8 cellular contexts compared by ENCODE assay signal in the genomic region with DNA sequence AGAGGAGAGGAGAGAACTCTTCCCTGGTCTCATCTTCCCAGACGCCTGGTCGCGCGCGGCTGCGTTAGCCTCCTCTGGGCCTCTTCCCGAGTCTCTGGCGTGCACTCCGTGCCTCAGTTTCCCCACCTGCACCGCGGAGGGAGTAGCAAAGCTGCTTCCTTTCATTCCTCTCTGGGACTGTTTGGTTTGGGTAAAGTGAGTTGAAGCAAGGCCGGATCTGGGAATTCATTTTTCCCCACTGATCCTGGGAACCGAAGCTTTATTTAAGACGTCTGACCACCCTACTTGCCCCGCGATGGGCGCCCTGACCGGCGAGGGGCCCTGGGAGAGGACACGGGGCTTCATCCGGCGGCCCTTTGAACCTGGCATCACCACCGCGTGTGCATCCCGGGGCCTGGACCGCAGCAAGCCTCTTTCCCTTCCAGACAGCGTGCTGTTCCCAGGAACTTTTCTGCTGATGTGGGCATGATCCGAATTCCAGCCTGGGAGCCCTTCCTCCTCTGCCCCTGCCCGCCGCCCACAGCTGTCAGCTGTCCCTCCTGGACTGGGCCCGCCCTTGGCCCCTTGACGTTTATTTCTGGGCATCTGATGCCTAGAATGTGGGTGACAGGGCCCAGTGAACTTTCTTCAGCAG. TPM values are rescaled to one million over a fixed set of nuclear protein-coding genes. Genes with fewer than 3 reads are reported as not detected.
DNase-seq lines count a peak whose midpoint lies in the region; ATAC-seq, FAIRE-seq and TF ChIP-seq lines count a peak whose summit lies in the region.

No MANE protein-coding gene starts in this region.

- in situ Hi-C loops in HepG2 (cut with HindIII; ENCODE audit: extremely low pct_ligation_motif_present, low pct_unique_long_range_greater_than_20kb) = no loop called here

- intact Hi-C loops in Right ventricle myocardium inferior (cut with DNase I) = loop anchor here (5.0 kb wide), 1 partner anchor 282 kb away; a partner anchor contains a TSS
- intact Hi-C loops in cardiac septum (cut with DNase I) = loop anchor here (10.0 kb wide), 1 partner anchor 330 kb away; a partner anchor contains a TSS
- intact Hi-C loops in MCF 10A (cut with micrococcal nuclease) = loop anchor here (2.0 to 5.0 kb wide), 4 partner anchors 64 to 327 kb away; a partner anchor contains a TSS
- intact Hi-C loops in HepG2 (cut with micrococcal nuclease; ENCODE audit: unreplicated experiment) = loop anchor here (5.0 kb wide), 1 partner anchor 327 kb away; a partner anchor contains a TSS

- H3K9me3 ChIP-seq in HepG2 (ENCODE audit: low read length) = no peaks in the 10 kb centered on the region
- H3K9me3 ChIP-seq in thoracic aorta = no peaks in the 10 kb centered on the region

- H3K27ac ChIP-seq in HepG2 (ENCODE audit: extremely low read length, insufficient read depth, low read length) = no peak overlapping the region
- peak overlapping the region in 1 of 2 donors; percentile 16 for H3K27ac ChIP-seq in thoracic aorta

- H3K4me3 ChIP-seq in HepG2 (replicated peaks in 1 of 3; ENCODE audit: insufficient read depth in 1 of 3, low read depth in 2 of 3, low read length in 3 of 3) (peak overlapping the region; percentile 32 to 66 (median 49); a peak in 4 of 6 replicates), thoracic aorta (peak overlapping the region; percentile 78)

- H4K20me1 ChIP-seq in HepG2 (ENCODE audit: insufficient read depth, low read length) = no peaks in the 10 kb centered on the region

- 73% methylated on average over 26 of the region's 32 CpGs for WGBS in HepG2 (ENCODE audit: low lambda C conversion rate)

- FAIRE-seq in HepG2 (lab: Jason Lieb, UNC) = no peak

- POLR2A ChIA-PET in MCF 10A (lab: Yijun Ruan, JAX) = interaction anchor here (0.6 to 3.5 kb wide), 13 partner anchors 8 to 325 kb away, joined by 3 to 20 read pairs (median 4); no protein-coding TSS in a partner anchor
- POLR2A ChIA-PET in HepG2 (lab: Yijun Ruan, JAX) = no interaction called here

- H3K27me3 Mint-ChIP-seq in MCF 10A (ENCODE audit: insufficient read depth, unreplicated experiment) = no peaks in the 10 kb centered on the region

- no peak for TF ChIP-seq RAD21 in HepG2 (CRISPR knock-in tag; IDR thresholded peaks at IDR 0.05)

- H3K9me3 Mint-ChIP-seq in MCF 10A (ENCODE audit: unreplicated experiment) = no peaks in the 10 kb centered on the region

- H2AFZ ChIP-seq in HepG2 (ENCODE audit: low read length) = no peak overlapping the region

- DNase-seq in Right ventricle myocardium inferior (ENCODE audit: missing footprints) = peak; percentile 69
- no peak for DNase-seq in cardiac septum (ENCODE audit: low spot score)
- peak; percentile 24 for DNase-seq in MCF 10A (ENCODE audit: unreplicated experiment)
- DNase-seq in HepG2 (ENCODE audit: low spot score) = no peak
- DNase-seq in thoracic aorta (ENCODE audit: low spot score) = no peak
- no peak for DNase-seq in NCI-H2029 treated with DMSO at 0.1 percent for 48 hours (lab: John Stamatoyannopoulos, UW)

- H3K36me3 Mint-ChIP-seq in MCF 10A (ENCODE audit: insufficient read depth, unreplicated experiment) = no peaks in the 10 kb centered on the region

- no peak for TF ChIP-seq EP300 in HepG2 (IDR thresholded peaks at IDR 0.05; ENCODE audit: low read depth in 2 of 2, low read length in 2 of 2)
- no peak for TF ChIP-seq EP300 in HepG2 (CRISPR knock-in tag; IDR thresholded peaks at IDR 0.05; ENCODE audit: borderline replicate concordance)

- no peak for TF ChIP-seq POLR2A in HepG2 (IDR thresholded peaks at IDR 0.05; ENCODE audit: insufficient read depth in 1 of 2, low read depth in 2 of 2, low read length in 2 of 2)

- H3K36me3 ChIP-seq in HepG2 (replicated peaks in 1 of 2; ENCODE audit: control insufficient read depth in 1 of 2, insufficient read depth in 2 of 2, low read length in 2 of 2) (no peaks in the 10 kb centered on the region), thoracic aorta (no peaks in the 10 kb centered on the region)

- BruUV-seq in MCF 10A (replicated peaks; lab: Mats Ljungman, UMichigan) (no TSS peak), HepG2 (replicated peaks; lab: Mats Ljungman, UMichigan) (no TSS peak)

- H3K4me1 Mint-ChIP-seq in MCF 10A (ENCODE audit: insufficient read depth, unreplicated experiment) = peaks cover 44% of the 10 kb centered on the region

- H3K27me3 ChIP-seq in HepG2 (ENCODE audit: control insufficient read depth in 1 of 2, insufficient read depth in 2 of 2, low read length in 2 of 2) = peaks cover 7 to 46% of the 10 kb centered on the region in 2 experiments
- no peaks in the 10 kb centered on the region for H3K27me3 ChIP-seq in thoracic aorta (replicated peaks; ENCODE audit: insufficient read depth)

- H3K4me3 Mint-ChIP-seq in MCF 10A (ENCODE audit: unreplicated experiment) = peak overlapping the region; percentile 93

- no peaks in the 10 kb centered on the region for H3K79me2 ChIP-seq in HepG2 (ENCODE audit: insufficient read depth, low read length)

- H3K9ac ChIP-seq in HepG2 (ENCODE audit: insufficient read depth, low read depth, low read length) = no peak overlapping the region

- H3K27ac Mint-ChIP-seq in MCF 10A (ENCODE audit: low read depth, unreplicated experiment) = peak overlapping the region; percentile 73

- CTCF ChIA-PET in MCF 10A (lab: Yijun Ruan, JAX) (interaction anchor here (0.6 to 1.8 kb wide), 5 partner anchors 9 to 123 kb away, joined by 3 to 8 read pairs (median 4); no protein-coding TSS in a partner anchor), HepG2 (lab: Yijun Ruan, JAX; ENCODE audit: low intra/inter-chr PET ratio, low total read pairs) (no interaction called here)

- peak overlapping the region; percentile 72 for H3K4me2 ChIP-seq in HepG2 (ENCODE audit: low read depth, low read length)

- no peak for ATAC-seq in Right ventricle myocardium inferior
- no peak for ATAC-seq in HepG2
- no peak for ATAC-seq in thoracic aorta (ENCODE audit: insufficient number of reproducible peaks, low FRiP score, low read depth)
- no peak for ATAC-seq in GM21737 (IDR thresholded peaks at IDR 0.05; ENCODE audit: unreplicated experiment)
- ATAC-seq in HG03460 (IDR thresholded peaks at IDR 0.05; ENCODE audit: unreplicated experiment) = no peak

- TF ChIP-seq CTCF in MCF 10A (IDR thresholded peaks at IDR 0.05; ENCODE audit: unreplicated experiment) (no peak), HepG2 (CRISPR knock-in tag; IDR thresholded peaks at IDR 0.05) (no peak), thoracic aorta (IDR thresholded peaks at IDR 0.05) (no peak)

- H3K4me1 ChIP-seq in HepG2 (ENCODE audit: insufficient read depth, low read length) = peaks cover 7% of the 10 kb centered on the region
- peaks cover 7 to 8% of the 10 kb centered on the region in 2 donors for H3K4me1 ChIP-seq in thoracic aorta (ENCODE audit: control insufficient read depth in 1 of 2, low read depth in 2 of 2)

TF ChIP-seq in HepG2, 621 proteins besides CTCF, POLR2A, EP300 and RAD21 (continues in another document):
- TF ChIP-seq, protein P1, sequence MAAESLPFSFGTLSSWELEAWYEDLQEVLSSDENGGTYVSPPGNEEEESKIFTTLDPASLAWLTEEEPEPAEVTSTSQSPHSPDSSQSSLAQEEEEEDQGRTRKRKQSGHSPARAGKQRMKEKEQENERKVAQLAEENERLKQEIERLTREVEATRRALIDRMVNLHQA (CRISPR knock-in tag; IDR thresholded peaks at IDR 0.05) = no peak
- TF ChIP-seq RFX5 (IDR thresholded peaks at IDR 0.05; ENCODE audit: low read depth, low read length) (no peak), PAWR (CRISPR knock-in tag; IDR thresholded peaks at IDR 0.05; ENCODE audit: borderline replicate concordance) (no peak), SP5 (CRISPR knock-in tag; IDR thresholded peaks at IDR 0.05; ENCODE audit: borderline replicate concordance, low read depth) (no peak), ZFP1 (CRISPR knock-in tag; IDR thresholded peaks at IDR 0.05) (no peak)

RNA-seq across cellular contexts. Expression of a gene that starts 0.8 kb away (rescaled TPM):
- total RNA-seq in Right ventricle myocardium inferior (1.7 TPM), cardiac septum (4.4 TPM), MCF 10A (2022) (39.2 and 55.7 TPM in 2 replicates), HepG2 (2016; rRNA removed; fragmentation: Illumina TruSeq; extraction: Trizol) (0.34 and 0.60 TPM in 2 replicates), thoracic aorta (10 to 100 TPM in 1 of 2 donors, 1 to 10 TPM in 1; 6.1 to 17.2 TPM)
- 2.7 and 2.8 TPM in 2 replicates for total RNA-seq in HepG2 (2016; cell fraction: cytosol; rRNA removed; fragmentation: Illumina TruSeq; extraction: Trizol; ENCODE audit: low read depth)
- 0.30 TPM in 2 replicates for total RNA-seq in HepG2 (2016; cell fraction: insoluble cytoplasmic fraction; rRNA removed; fragmentation: Illumina TruSeq; extraction: Trizol)
- 0.31 and 0.65 TPM in 2 replicates for total RNA-seq in HepG2 (2016; cell fraction: membrane; rRNA removed; fragmentation: Illumina TruSeq; extraction: Trizol)
- total RNA-seq in HepG2 (2016; cell fraction: nucleus; rRNA removed; fragmentation: Illumina TruSeq; extraction: Trizol) = 0.75 and 1.1 TPM in 2 replicates
- 0.50 and 0.67 TPM in 2 replicates for polyA plus RNA-seq in HepG2 (2011; rRNA removed)
- polyA plus RNA-seq in HepG2 (2011; cell fraction: cytosol; rRNA removed) = 0.38 and 0.70 TPM in 2 replicates
- polyA plus RNA-seq in HepG2 (2011; cell fraction: nucleus; rRNA removed) = 0.16 and 0.21 TPM in 2 replicates
- 0.20 and 0.51 TPM in 2 replicates for polyA plus RNA-seq in HepG2 (2012)
- 0.12 and 0.14 TPM in 2 replicates for polyA plus RNA-seq in HepG2 (2016; cell fraction: cytosol; fragmentation: Illumina TruSeq; extraction: Trizol; ENCODE audit: low read depth)
- 0.37 and 0.61 TPM in 2 replicates for polyA plus RNA-seq in HepG2 (2016; cell fraction: insoluble cytoplasmic fraction; fragmentation: Illumina TruSeq; extraction: Trizol; ENCODE audit: low read depth)
- 0.37 and 0.43 TPM in 2 replicates for polyA plus RNA-seq in HepG2 (2016; cell fraction: membrane; fragmentation: Illumina TruSeq; extraction: Trizol; ENCODE audit: low read depth)
- 0.85 and 0.99 TPM in 2 replicates for polyA plus RNA-seq in HepG2 (2016; cell fraction: nucleus; fragmentation: Illumina TruSeq; extraction: Trizol; ENCODE audit: insufficient read depth, low read depth)
- polyA minus RNA-seq in HepG2 (2011; rRNA and poly(A)+ RNA removed; ENCODE audit: low replicate concordance) = 1.6 and 15.8 TPM in 2 replicates
- polyA minus RNA-seq in HepG2 (2011; cell fraction: cytosol; rRNA and poly(A)+ RNA removed) = 0.40 TPM in 1 of 2 replicates, not detected in the other
- 0.13 and 0.62 TPM in 2 replicates for polyA minus RNA-seq in HepG2 (2011; cell fraction: nucleus; rRNA and poly(A)+ RNA removed)

Comparison
In these comparisons a context has a peak if more than half of its experiments do, and no peak if none do; other contexts are left out.
1. DNase-seq: peak in Right ventricle myocardium inferior (single experiment) and MCF 10A (single experiment); none in cardiac septum (single experiment), HepG2 (single experiment), thoracic aorta (single experiment) and NCI-H2029 treated with DMSO at 0.1 percent for 48 hours (single experiment).